8 cellular contexts compared by ENCODE assay signal in genomic region chr6:143060806-143061596, GRCh38. TPM values are rescaled to one million over a fixed set of nuclear protein-coding genes. Genes with fewer than 3 reads are reported as not detected.
A peak's percentile ranks its signal among the peaks of the same experiment; 100 is the strongest.
DNase-seq lines count a peak whose midpoint lies in the region; ATAC-seq, FAIRE-seq and TF ChIP-seq lines count a peak whose summit lies in the region.

Gene AIG1 (plus strand): TSS chr6:143060889. CDS start chr6:143060926, 37 bp downstream.

- ATAC-seq in K562: peak; percentile 75

- H3K79me2 ChIP-seq in K562 (ENCODE audit: control insufficient read depth, insufficient read depth, low read length): peaks cover 43% of the 10 kb centered on the region

- TF ChIP-seq EP300 in K562 (IDR thresholded peaks at IDR 0.05; ENCODE audit: low read length): no peak

- peaks cover 11 to 14% (median 14%) of the 10 kb centered on the region in 3 donors for H3K27me3 Mint-ChIP-seq in immature natural killer cell (ENCODE audit: low read depth in 3 of 3)

- in situ Hi-C loops in K562 (cut with MboI): no loop called here

- peaks cover 7% of the 10 kb centered on the region for H3K9me3 ChIP-seq in K562 (replicated peaks; ENCODE audit: control insufficient read depth, insufficient read depth, low read depth, low read length)

- peak within 1 kb of the TSS; percentile 74 to 95 for H3K9ac ChIP-seq in K562 (ENCODE audit: insufficient read depth in 1 of 2, low read depth in 2 of 2, low read length in 2 of 2)

- FAIRE-seq in K562 (lab: Jason Lieb, UNC): no peak

- peak within 1 kb of the TSS; percentile 59 for H3K4me3 ChIP-seq in K562

- peaks cover 9 to 40% of the 10 kb centered on the region in 2 experiments; a peak in 4 of 5 replicates for H3K4me1 ChIP-seq in K562 (replicated peaks in 1 of 2; ENCODE audit: control insufficient read depth in 2 of 2, insufficient read depth in 2 of 2, low read length in 2 of 2)

- H3K9me3 Mint-ChIP-seq in immature natural killer cell: no peaks in the 10 kb centered on the region

- H3K9me1 ChIP-seq in K562 (ENCODE audit: control insufficient read depth, insufficient read depth, low read length): no peaks in the 10 kb centered on the region

- CTCF ChIA-PET in K562 (lab: Yijun Ruan, JAX; ENCODE audit: low intra/inter-chr PET ratio): interaction anchor here (0.6 kb wide), 1 partner anchor 467 kb away, joined by 3 read pairs; no protein-coding TSS in a partner anchor

- BruUV-seq in K562 (replicated peaks; lab: Mats Ljungman, UMichigan): no TSS peak

- POLR2A ChIA-PET in K562 (lab: Yijun Ruan, JAX): interaction anchor here (0.6 to 2.3 kb wide), 4 partner anchors 9 to 23 kb away, joined by 3 to 6 read pairs (median 4); no protein-coding TSS in a partner anchor

- H3K36me3 Mint-ChIP-seq in immature natural killer cell: peaks cover 0 to 3% (median 0%) of the 10 kb centered on the region in 3 donors

- H3K27me3 ChIP-seq in K562 (ENCODE audit: control insufficient read depth in 2 of 2, insufficient read depth in 2 of 2, low read length in 2 of 2): no peaks in the 10 kb centered on the region

- H3K4me3 Mint-ChIP-seq in immature natural killer cell: peak within 1 kb of the TSS; percentile 89 to 94 (median 92)

- TF ChIP-seq CTCF in GM20000 (IDR thresholded peaks at IDR 0.05; ENCODE audit: extremely low read depth, missing control alignments) (no peak), K562 (IDR thresholded peaks at IDR 0.05 in 2 of 3, conservative IDR thresholded peaks at IDR 0.05 in 1 of 3; ENCODE audit: insufficient read depth in 2 of 3, low read depth in 1 of 3, low read length in 3 of 3) (no peak)

- peak within 1 kb of the TSS; percentile 91 for H3K4me2 ChIP-seq in K562 (ENCODE audit: insufficient read depth, low read length)

- DNase-seq in COR-L47 (lab: John Stamatoyannopoulos, UW): peak; percentile 17
- DNase-seq in GM20000 (ENCODE audit: low spot score): peak; percentile 25
- peak; percentile 31 for DNase-seq in HS-27A (ENCODE audit: low read depth)
- peak; percentile 36 to 77 (median 55) for DNase-seq in T-helper 2 cell
- DNase-seq in K562 (ENCODE audit: extremely low read depth in 1 of 4, low spot score in 3 of 4): peak in 3 of 4 experiments; percentile 39 to 94 (median 91)
- no peak for DNase-seq in immature natural killer cell
- DNase-seq in stimulated activated CD4-positive, alpha-beta T cell treated with anti-CD3 and anti-CD28 coated beads, Interleukin-12 subunit alpha, Interleukin-12 subunit beta, amount 100 ng/mL, for 24 hours (ENCODE audit: low read depth in 2 of 2): peak; percentile 25 to 51
- no peak for DNase-seq in DMS114 treated with DMSO at 0.1 percent for 48 hours (lab: John Stamatoyannopoulos, UW; ENCODE audit: unreplicated experiment)

- no peak for TF ChIP-seq RAD21 in K562 (CRISPR knock-in tag; conservative IDR thresholded peaks at IDR 0.05 in 1 of 2, IDR thresholded peaks at IDR 0.05 in 1 of 2)

- intact Hi-C loops in K562 (cut with micrococcal nuclease): loop anchor here (1.0 to 5.0 kb wide), 3 partner anchors 103 to 218 kb away; no protein-coding TSS in a partner anchor

- peak; percentile 71; the same call in 1 of the 2 replicates for TF ChIP-seq POLR2A in K562 (conservative IDR thresholded peaks at IDR 0.05)

- H3K36me3 ChIP-seq in K562 (ENCODE audit: control insufficient read depth, insufficient read depth, low read length): peaks cover 8% of the 10 kb centered on the region; the same call in 2 of the 3 replicates

- H2AFZ ChIP-seq in K562 (ENCODE audit: low read depth, low read length): peak within 1 kb of the TSS; percentile 93

- H3K27ac Mint-ChIP-seq in immature natural killer cell: peak within 1 kb of the TSS; percentile 85 to 93 (median 92)

- 2% methylated on average over 20 of the region's 50 CpGs for WGBS in K562 (ENCODE audit: insufficient coverage, low coverage, missing lambda C conversion rate)

- peaks cover 22 to 28% of the 10 kb centered on the region in 2 donors for H3K4me1 Mint-ChIP-seq in immature natural killer cell

- H3K27ac ChIP-seq in K562 (ENCODE audit: extremely low read depth, low read depth, low read length): peak within 1 kb of the TSS; percentile 92

- H4K20me1 ChIP-seq in K562 (replicated peaks; ENCODE audit: control insufficient read depth, insufficient read depth, low read length): no peaks in the 10 kb centered on the region

TF ChIP-seq in K562, 482 proteins besides CTCF, POLR2A, EP300 and RAD21 (continues in another document):
- TF ChIP-seq MYBL2 (IDR thresholded peaks at IDR 0.05; ENCODE audit: low read depth) (no peak), MYBL2 (CRISPR knock-in tag; IDR thresholded peaks at IDR 0.05; ENCODE audit: borderline replicate concordance) (no peak), USF2 (CRISPR knock-in tag; IDR thresholded peaks at IDR 0.05) (no peak), ELF4 (CRISPR knock-in tag; IDR thresholded peaks at IDR 0.05) (peak; percentile 21; the same call in 1 of the 2 replicates), PKNOX1 (IDR thresholded peaks at IDR 0.05) (no peak), REST (CRISPR knock-in tag; IDR thresholded peaks at IDR 0.05; ENCODE audit: low read depth) (no peak), RNF2 (IDR thresholded peaks at IDR 0.05) (no peak), CREBBP (IDR thresholded peaks at IDR 0.05; ENCODE audit: low read depth, low read length) (no peak), BDP1 (IDR thresholded peaks at IDR 0.05; ENCODE audit: insufficient read depth, insufficient read length) (no peak), CHD2 (IDR thresholded peaks at IDR 0.05; ENCODE audit: low read depth, low read length) (no peak), ZSCAN32 (CRISPR knock-in tag; IDR thresholded peaks at IDR 0.05) (no peak), ZFP36 (IDR thresholded peaks at IDR 0.05; ENCODE audit: low read depth, low read length, partially characterized antibody) (no peak), POLR2B (IDR thresholded peaks at IDR 0.05; ENCODE audit: low read depth, partially characterized antibody) (no peak)

RNA-seq across cellular contexts. Expression of gene AIG1, which starts in this region (rescaled TPM):
- 161 and 345 TPM in 2 replicates for total RNA-seq in K562 (2011; cell fraction: chromatin; rRNA removed; ENCODE audit: low replicate concordance)
- total RNA-seq in K562 (2011; cell fraction: nucleolus; rRNA removed): 110 and 115 TPM in 2 replicates
- 203 and 359 TPM in 2 replicates for total RNA-seq in K562 (2011; cell fraction: nucleoplasm; rRNA removed)
- total RNA-seq in K562 (2014; rRNA removed) (74.8 and 75.7 TPM in 2 replicates), K562 (2014; rRNA removed; fragmentation: Illumina TruSeq; extraction: Trizol) (116 and 118 TPM in 2 replicates), K562 (2015; rRNA removed; fragmentation: Illumina TruSeq; extraction: Trizol) (127 and 134 TPM in 2 replicates), K562 (2021) (85.2 and 89.8 TPM in 2 replicates)
- polyA plus RNA-seq in K562 (2011; rRNA removed) (279 and 333 TPM in 2 replicates), K562 (2014; fragmentation: Illumina TruSeq; extraction: Trizol) (95.2 and 110 TPM in 2 replicates), K562 (2014; fragmentation: Nextera tagmentation; extraction: Ambion mirVana) (100 to 1,000 TPM; 129 to 169 TPM), K562 (2014; rRNA removed) (127 and 157 TPM in 2 replicates), immature natural killer cell (10 to 100 TPM in 2 of 3 donors, 1 to 10 TPM in 1; 4.6 to 17.8 (median 12.3) TPM)
- 118 and 187 TPM in 2 replicates for polyA plus RNA-seq in K562 (2011; cell fraction: cytosol; rRNA removed)
- 379 TPM in 2 replicates for polyA plus RNA-seq in K562 (2011; cell fraction: nucleus; rRNA removed)
- polyA plus RNA-seq in K562 (2012): 94.1 and 189 TPM in 2 replicates
- polyA minus RNA-seq in K562 (2011; rRNA and poly(A)+ RNA removed): 131 and 152 TPM in 2 replicates
- polyA minus RNA-seq in K562 (2011; cell fraction: cytosol; rRNA and poly(A)+ RNA removed): 54.3 and 60.9 TPM in 2 replicates
- 204 and 231 TPM in 2 replicates for polyA minus RNA-seq in K562 (2011; cell fraction: nucleus; rRNA and poly(A)+ RNA removed)

Comparison
In these comparisons a context has a peak if more than half of its experiments do, and no peak if none do; other contexts are left out.
1. RNA of gene AIG1 (polyA plus RNA-seq): 94.1 to 379 TPM in K562; 4.6 to 17.8 TPM in immature natural killer cell; every median in the first group is over 4 times any median in the second.
2. DNase-seq: peak in COR-L47 (single experiment), GM20000 (single experiment), HS-27A (single experiment), T-helper 2 cell (5 of 5), K562 (3 of 4) and stimulated activated CD4-positive, alpha-beta T cell treated with anti-CD3 and anti-CD28 coated beads, Interleukin-12 subunit alpha, Interleukin-12 subunit beta, amount 100 ng/mL, for 24 hours (2 of 2); none in immature natural killer cell (0 of 3) and DMS114 treated with DMSO at 0.1 percent for 48 hours (single experiment).